ENCODE assay signal across 9 cellular contexts in genomic region chr14:75399819-75400678, GRCh38. TPM values are rescaled to one million over a fixed set of nuclear protein-coding genes. Genes with fewer than 3 reads are reported as not detected.
DNase-seq lines count a peak whose midpoint lies in the region; ATAC-seq and TF ChIP-seq lines count a peak whose summit lies in the region.
"Had no signal": no experiment of that assay in that cellular context is flagged by ENCODE, and none has a peak within 500 bp of the region (broad histone marks: within the 10 kb centered on the region; RNA-seq: fewer than 3 reads in every experiment).

No MANE protein-coding gene starts in this region.

- 23 to 28% (median 26%) methylated on average over 7 to 8 of the region's 8 CpGs for WGBS in heart left ventricle, 4 donors

- H3K9me3 ChIP-seq in BLaER1 (peaks cover 7% of the 10 kb centered on the region), MG63 (no peaks in the 10 kb centered on the region), T-helper 17 cell (ENCODE audit: control insufficient read depth, low read length, poor library complexity, severe bottlenecking) (no peaks in the 10 kb centered on the region), heart left ventricle (peaks cover 0 to 6% (median 0%) of the 10 kb centered on the region in 12 donors)

- peak overlapping the region; percentile 31 for H3K4me3 Mint-ChIP-seq in T-helper 17 cell
- H3K4me3 Mint-ChIP-seq: activated T-cell treated with anti-CD3 and anti-CD28 coated beads, Interleukin-2, amount 50 U/mL, for 72 hours had no signal

- H3K9ac ChIP-seq in BLaER1 = no peak overlapping the region

- no peak for TF ChIP-seq POLR2A in heart left ventricle (IDR thresholded peaks at IDR 0.05)

- peak overlapping the region; percentile 63 for H3K4me2 ChIP-seq in BLaER1

- ATAC-seq in T-helper 17 cell = no peak
- ATAC-seq in heart left ventricle = peak; percentile 95 to 96 (median 96)
- ATAC-seq in HG03439 (IDR thresholded peaks at IDR 0.05; ENCODE audit: unreplicated experiment) = no peak
- no peak for ATAC-seq in HG02970 (IDR thresholded peaks at IDR 0.05; ENCODE audit: low FRiP score, unreplicated experiment)
- ATAC-seq: activated T-cell treated with anti-CD3 and anti-CD28 coated beads, Interleukin-2, amount 50 U/mL, for 72 hours had no signal

- H3K27me3 Mint-ChIP-seq in T-helper 17 cell = peaks cover 25% of the 10 kb centered on the region

- H3K4me1 ChIP-seq in BLaER1 = peaks cover 26% of the 10 kb centered on the region
- peaks cover 0 to 33% (median 25%) of the 10 kb centered on the region in 12 donors for H3K4me1 ChIP-seq in heart left ventricle

- no peaks in the 10 kb centered on the region for H3K36me3 Mint-ChIP-seq in T-helper 17 cell (ENCODE audit: low read depth)

- H3K4me3 ChIP-seq in BLaER1 = no peak overlapping the region
- no peak overlapping the region for H3K4me3 ChIP-seq in MG63
- no peak overlapping the region for H3K4me3 ChIP-seq in heart left ventricle
- no peak overlapping the region for H3K4me3 ChIP-seq in skeletal muscle cell (ENCODE audit: low read depth, low read length)

- no peak for TF ChIP-seq CTCF in heart left ventricle (IDR thresholded peaks at IDR 0.05)

- H3K27ac ChIP-seq in BLaER1 (no peak overlapping the region), heart left ventricle (peak overlapping the region in 11 of 12 donors; percentile 40 to 83 (median 70))

- H3K27me3 ChIP-seq in BLaER1 (no peaks in the 10 kb centered on the region), MG63 (no peaks in the 10 kb centered on the region), heart left ventricle (no peaks in the 10 kb centered on the region)

- no peak overlapping the region for H3K27ac Mint-ChIP-seq in T-helper 17 cell
- H3K27ac Mint-ChIP-seq: activated T-cell treated with anti-CD3 and anti-CD28 coated beads, Interleukin-2, amount 50 U/mL, for 72 hours had no signal

- no peaks in the 10 kb centered on the region for H4K20me1 ChIP-seq in BLaER1

- intact Hi-C loops in heart left ventricle (cut with DNase I) = loop anchor here in 4 of 10 donors (2.0 to 10.0 kb wide), 7 partner anchors 27 to 88 kb away; no protein-coding TSS in a partner anchor

- H3K36me3 ChIP-seq in BLaER1 (no peaks in the 10 kb centered on the region), MG63 (no peaks in the 10 kb centered on the region), heart left ventricle (no peaks in the 10 kb centered on the region)

- DNase-seq in MG63 (peak; percentile 96), T-helper 17 cell (no peak), heart left ventricle (peak; percentile 84 to 96 (median 90)), skeletal muscle cell (ENCODE audit: low read depth) (peak; percentile 16), NCI-H2227 (lab: John Stamatoyannopoulos, UW; ENCODE audit: unreplicated experiment) (no peak)

- H3K4me1 Mint-ChIP-seq in T-helper 17 cell = peaks cover 17% of the 10 kb centered on the region

RNA-seq across cellular contexts. Expression of gene JDP2, which starts 27.8 kb away (rescaled TPM):
- total RNA-seq in MG63 (2014; rRNA removed; shearing (Covaris generic); ENCODE audit: low replicate concordance) = 76.1 and 78.4 TPM in 2 replicates
- 1 to 10 TPM in 1 of 2 donors, under 1 TPM in 1; 0.86 to 1.4 TPM for total RNA-seq in T-helper 17 cell
- 10 to 100 TPM; 12.2 to 72.6 (median 28.1) TPM for total RNA-seq in heart left ventricle
- 10 to 100 TPM; 14.9 to 46.0 TPM for polyA plus RNA-seq in heart left ventricle

Comparison
In these comparisons a context has a peak if more than half of its experiments do, and no peak if none do; other contexts are left out.
1. DNase-seq: peak in MG63 (single experiment), heart left ventricle (5 of 5) and skeletal muscle cell (single experiment); none in T-helper 17 cell (0 of 3) and NCI-H2227 (single experiment).
2. ATAC-seq: peak in heart left ventricle (4 of 4); none in T-helper 17 cell (single experiment), HG03439 (single experiment) and HG02970 (single experiment).
3. RNA of gene JDP2, which starts 27.8 kb away (total RNA-seq): 76.1 to 78.4 TPM in MG63 and 12.2 to 72.6 TPM in heart left ventricle; 0.86 to 1.4 TPM in T-helper 17 cell; every median in the first group is over 4 times any median in the second.